In genomic region chr12:89657090-89657489, GRCh38 we compare ENCODE assay signal across 23 cellular contexts. TPM values are rescaled to one million over a fixed set of nuclear protein-coding genes. Genes with fewer than 3 reads are reported as not detected.
DNase-seq lines count a peak whose midpoint lies in the region; ATAC-seq lines count a peak whose summit lies in the region.
"Had no signal": no experiment of that assay in that cellular context is flagged by ENCODE, and none has a peak within 500 bp of the region (broad histone marks: within the 10 kb centered on the region; RNA-seq: fewer than 3 reads in every experiment).

No MANE protein-coding gene starts in this region.

- ATAC-seq in activated T-helper 17 cell treated with anti-CD3 and anti-CD28 coated beads, Interleukin-2, amount 50 U/mL, for 72 hours (replicated peaks), result no peak
- ATAC-seq in stimulated activated naive B cell treated with anti-CD40 and anti-IgM and Interleukin-4, amounts not matched to agents 10 μg/mL and 1 μg/mL and 100 μg/mL, for 72 hours (replicated peaks), result peak; percentile 60 to 61
- ATAC-seq in HG03280 (IDR thresholded peaks at IDR 0.05; ENCODE audit: unreplicated experiment) (no peak), HG03571 (IDR thresholded peaks at IDR 0.05; ENCODE audit: unreplicated experiment) (no peak)
- ATAC-seq: activated T-cell treated with anti-CD3 and anti-CD28 coated beads, Interleukin-2, amount 50 U/mL, for 4 hours; body of pancreas; gastrocnemius medialis; left ventricle myocardium superior had no signal

- H3K27ac Mint-ChIP-seq in activated naive CD8-positive, alpha-beta T cell, result peak overlapping the region; percentile 25
- H3K27ac Mint-ChIP-seq in activated naive CD8-positive, alpha-beta T cell treated with anti-CD3 and anti-CD28 coated beads for 36 hours, result no peak overlapping the region
- peak overlapping the region; percentile 11 for H3K27ac Mint-ChIP-seq in activated T-helper 17 cell treated with anti-CD3 and anti-CD28 coated beads, Interleukin-2, amount 50 U/mL, for 72 hours
- peak overlapping the region; percentile 4 for H3K27ac Mint-ChIP-seq in stimulated activated naive B cell treated with anti-CD40 and anti-IgM and Interleukin-4, amounts not matched to agents 10 μg/mL and 1 μg/mL and 100 μg/mL, for 72 hours
- H3K27ac Mint-ChIP-seq: activated CD4-positive, alpha-beta T cell treated with anti-CD3 and anti-CD28 coated beads, Interleukin-2, amount 10 ng/mL, durations not matched to agents 7 days and 5 days; H9 had no signal

- H3K27me3 Mint-ChIP-seq in activated naive CD8-positive, alpha-beta T cell, result no peaks in the 10 kb centered on the region
- H3K27me3 Mint-ChIP-seq in activated naive CD8-positive, alpha-beta T cell treated with anti-CD3 and anti-CD28 coated beads for 36 hours, result no peaks in the 10 kb centered on the region
- H3K27me3 Mint-ChIP-seq in activated T-helper 17 cell treated with anti-CD3 and anti-CD28 coated beads, Interleukin-2, amount 50 U/mL, for 72 hours, result no peaks in the 10 kb centered on the region
- no peaks in the 10 kb centered on the region for H3K27me3 Mint-ChIP-seq in stimulated activated naive B cell treated with anti-CD40 and anti-IgM and Interleukin-4, amounts not matched to agents 10 μg/mL and 1 μg/mL and 100 μg/mL, for 72 hours
- H3K27me3 Mint-ChIP-seq: activated CD4-positive, alpha-beta T cell treated with anti-CD3 and anti-CD28 coated beads, Interleukin-2, amount 10 ng/mL, durations not matched to agents 7 days and 5 days had no signal

- H3K4me3 Mint-ChIP-seq in activated naive CD8-positive, alpha-beta T cell, result no peak overlapping the region
- H3K4me3 Mint-ChIP-seq in activated naive CD8-positive, alpha-beta T cell treated with anti-CD3 and anti-CD28 coated beads for 36 hours, result no peak overlapping the region
- H3K4me3 Mint-ChIP-seq in activated T-helper 17 cell treated with anti-CD3 and anti-CD28 coated beads, Interleukin-2, amount 50 U/mL, for 72 hours, result no peak overlapping the region
- peak overlapping the region; percentile 9 to 63 for H3K4me3 Mint-ChIP-seq in stimulated activated naive B cell treated with anti-CD40 and anti-IgM and Interleukin-4, amounts not matched to agents 10 μg/mL and 1 μg/mL and 100 μg/mL, for 72 hours
- H3K4me3 Mint-ChIP-seq: activated CD4-positive, alpha-beta T cell treated with anti-CD3 and anti-CD28 coated beads, Interleukin-2, amount 10 ng/mL, durations not matched to agents 7 days and 5 days; activated T-cell treated with anti-CD3 and anti-CD28 coated beads, Interleukin-2, amount 50 U/mL, for 4 hours; H9 had no signal

- peaks cover 14% of the 10 kb centered on the region for H3K36me3 Mint-ChIP-seq in activated naive CD8-positive, alpha-beta T cell
- peaks cover 35% of the 10 kb centered on the region for H3K36me3 Mint-ChIP-seq in activated naive CD8-positive, alpha-beta T cell treated with anti-CD3 and anti-CD28 coated beads for 36 hours
- H3K36me3 Mint-ChIP-seq in activated T-helper 17 cell treated with anti-CD3 and anti-CD28 coated beads, Interleukin-2, amount 50 U/mL, for 72 hours (ENCODE audit: low read depth), result peaks cover 36% of the 10 kb centered on the region
- peaks cover 21 to 44% of the 10 kb centered on the region in 2 donors for H3K36me3 Mint-ChIP-seq in stimulated activated naive B cell treated with anti-CD40 and anti-IgM and Interleukin-4, amounts not matched to agents 10 μg/mL and 1 μg/mL and 100 μg/mL, for 72 hours

- H3K9me3 Mint-ChIP-seq in activated naive CD8-positive, alpha-beta T cell (ENCODE audit: low read depth), result no peaks in the 10 kb centered on the region
- H3K9me3 Mint-ChIP-seq in activated naive CD8-positive, alpha-beta T cell treated with anti-CD3 and anti-CD28 coated beads for 36 hours, result no peaks in the 10 kb centered on the region
- no peaks in the 10 kb centered on the region for H3K9me3 Mint-ChIP-seq in activated T-helper 17 cell treated with anti-CD3 and anti-CD28 coated beads, Interleukin-2, amount 50 U/mL, for 72 hours
- H3K9me3 Mint-ChIP-seq in stimulated activated naive B cell treated with anti-CD40 and anti-IgM and Interleukin-4, amounts not matched to agents 10 μg/mL and 1 μg/mL and 100 μg/mL, for 72 hours, result no peaks in the 10 kb centered on the region
- H3K9me3 Mint-ChIP-seq: activated T-cell treated with anti-CD3 and anti-CD28 coated beads, Interleukin-2, amount 50 U/mL, for 4 hours; H9 had no signal

- DNase-seq in activated naive CD8-positive, alpha-beta T cell treated with anti-CD3 and anti-CD28 coated beads for 36 hours, result no peak
- peak; percentile 22 for DNase-seq in NOMO-1 treated with dmso at 0.1 percent for 144 hours (lab: John Stamatoyannopoulos, UW; ENCODE audit: unreplicated experiment)
- no peak for DNase-seq in stimulated activated naive B cell treated with anti-CD40 and anti-IgM and Interleukin-4, amounts not matched to agents 10 μg/mL and 1 μg/mL and 100 μg/mL, for 72 hours
- DNase-seq in NCI-H187 treated with DMSO at 0.1 percent for 48 hours (lab: John Stamatoyannopoulos, UW), result no peak
- DNase-seq: activated CD4-positive, alpha-beta T cell treated with anti-CD3 and anti-CD28 coated beads, Interleukin-2, amount 10 ng/mL, durations not matched to agents 7 days and 5 days; activated T-cell treated with anti-CD3 and anti-CD28 coated beads, Interleukin-2, amount 50 U/mL, for 4 hours; adrenal gland; body of pancreas; dorsolateral prefrontal cortex; gastrocnemius medialis; H9; left ventricle myocardium superior; NCI-H1048; NCI-H1694 treated with DMSO at 0.1 percent for 48 hours; NCI-H2171; NCI-H510A; SK-N-SH; tibial artery; WERI-Rb-1 had no signal

- H3K4me1 Mint-ChIP-seq in activated naive CD8-positive, alpha-beta T cell (ENCODE audit: low read depth), result peaks cover 52% of the 10 kb centered on the region
- H3K4me1 Mint-ChIP-seq in activated naive CD8-positive, alpha-beta T cell treated with anti-CD3 and anti-CD28 coated beads for 36 hours, result peaks cover 38% of the 10 kb centered on the region
- H3K4me1 Mint-ChIP-seq in activated T-helper 17 cell treated with anti-CD3 and anti-CD28 coated beads, Interleukin-2, amount 50 U/mL, for 72 hours, result peaks cover 28% of the 10 kb centered on the region
- peaks cover 32 to 56% of the 10 kb centered on the region in 2 donors for H3K4me1 Mint-ChIP-seq in stimulated activated naive B cell treated with anti-CD40 and anti-IgM and Interleukin-4, amounts not matched to agents 10 μg/mL and 1 μg/mL and 100 μg/mL, for 72 hours

RNA-seq across cellular contexts. Expression of gene ATP2B1, which starts 51.5 kb away (rescaled TPM):
- total RNA-seq in activated naive CD8-positive, alpha-beta T cell treated with anti-CD3 and anti-CD28 coated beads for 36 hours, result 10 to 100 TPM; 25.7 to 27.7 TPM
- total RNA-seq in activated T-helper 17 cell treated with anti-CD3 and anti-CD28 coated beads, Interleukin-2, amount 50 U/mL, for 72 hours, result 10 to 100 TPM; 21.1 to 27.0 TPM

Comparison
In these comparisons a context has a peak if more than half of its experiments do, and no peak if none do; other contexts are left out.
1. H3K4me3 Mint-ChIP-seq: peak in stimulated activated naive B cell treated with anti-CD40 and anti-IgM and Interleukin-4, amounts not matched to agents 10 μg/mL and 1 μg/mL and 100 μg/mL, for 72 hours (2 of 2); none in activated naive CD8-positive, alpha-beta T cell (single experiment), activated naive CD8-positive, alpha-beta T cell treated with anti-CD3 and anti-CD28 coated beads for 36 hours (single experiment) and activated T-helper 17 cell treated with anti-CD3 and anti-CD28 coated beads, Interleukin-2, amount 50 U/mL, for 72 hours (single experiment).
2. ATAC-seq: peak in stimulated activated naive B cell treated with anti-CD40 and anti-IgM and Interleukin-4, amounts not matched to agents 10 μg/mL and 1 μg/mL and 100 μg/mL, for 72 hours (2 of 2); none in activated T-helper 17 cell treated with anti-CD3 and anti-CD28 coated beads, Interleukin-2, amount 50 U/mL, for 72 hours (single experiment), HG03280 (single experiment) and HG03571 (single experiment).